In genomic region chr1:183864611-183865010, GRCh38 we compare ENCODE assay signal across 27 cellular contexts.
"Had no signal": no experiment of that assay in that cellular context is flagged by ENCODE, and none has a peak within 500 bp of the region (broad histone marks: within the 10 kb centered on the region; RNA-seq: fewer than 3 reads in every experiment).

No MANE protein-coding gene starts in this region.

- H3K4me3 ChIP-seq: colonic mucosa, dorsolateral prefrontal cortex, heart left ventricle, ovary, prostate gland, sigmoid colon, upper lobe of right lung had no signal

- H3K9me3 ChIP-seq: colonic mucosa, heart left ventricle, ovary, prostate gland, sigmoid colon, upper lobe of right lung had no signal

- DNase-seq: activated CD4-positive, alpha-beta T cell treated with anti-CD3 and anti-CD28 coated beads for 4 hours; activated CD4-positive, alpha-beta T cell treated with anti-CD3 and anti-CD28 coated beads, Interleukin-2, amount 50 U/mL, for 48 hours; activated CD4-positive, CD25-positive, alpha-beta regulatory T cell; activated CD8-positive, alpha-beta memory T cell treated with anti-CD3 and anti-CD28 coated beads for 24 hours; activated effector memory CD4-positive, alpha-beta T cell treated with Interleukin-2 at 50 U/mL for 16 hours; activated naive CD4-positive, alpha-beta T cell treated with Interleukin-2 at 50 U/mL for 16 hours; anterior cingulate cortex; colonic mucosa; effector memory CD8-positive, alpha-beta T cell; heart left ventricle; hypothalamus; immature natural killer cell; kidney; left colon; naive B cell; ovary; retina; sigmoid colon; small intestine; stimulated activated CD4-positive, alpha-beta T cell treated with anti-CD3 and anti-CD28 coated beads, Interleukin-1b, Interleukin-23, amount 100 ng/mL, for 48 hours; stimulated activated CD4-positive, alpha-beta T cell treated with anti-CD3 and anti-CD28 coated beads, Interleukin-4, amount 100 ng/mL, for 4 hours; stimulated activated CD8-positive, alpha-beta memory T cell treated with anti-CD3 and anti-CD28 coated beads, Interleukin-4, amount 100 ng/mL, for 48 hours; stimulated activated naive CD8-positive, alpha-beta T cell treated with anti-CD3 and anti-CD28 coated beads, Interleukin-15, amount 100 ng/mL, for 72 hours; substantia nigra; upper lobe of right lung had no signal

- H3K27ac ChIP-seq: colonic mucosa, heart left ventricle, ovary, prostate gland, sigmoid colon, upper lobe of right lung had no signal

- H3K4me1 ChIP-seq: colonic mucosa, prostate gland had no signal

- H3K36me3 ChIP-seq: colonic mucosa, ovary, prostate gland had no signal

- H3K27me3 ChIP-seq: colonic mucosa, dorsolateral prefrontal cortex, heart left ventricle, ovary, sigmoid colon, upper lobe of right lung had no signal
